In genomic region chr14:35402323-35403084, GRCh38 we compare ENCODE assay signal across 1 cellular context.
TF ChIP-seq lines count a peak whose summit lies in the region.

No MANE protein-coding gene starts in this region.

TF ChIP-seq in HepG2, 621 proteins besides CTCF, POLR2A, EP300 and RAD21 (continued from another document and continues in another):
- TF ChIP-seq PBX2 (CRISPR knock-in tag; IDR thresholded peaks at IDR 0.05) (no peak), RAD51 (IDR thresholded peaks at IDR 0.05; ENCODE audit: borderline replicate concordance) (no peak), ZNF672 (CRISPR knock-in tag; IDR thresholded peaks at IDR 0.05) (no peak), KMT2B (CRISPR knock-in tag; IDR thresholded peaks at IDR 0.05) (no peak), ZNF678 (CRISPR knock-in tag; IDR thresholded peaks at IDR 0.05) (no peak), CCDC6 (CRISPR knock-in tag; IDR thresholded peaks at IDR 0.05) (no peak), CSRNP2 (CRISPR knock-in tag; conservative IDR thresholded peaks at IDR 0.05; ENCODE audit: low read depth) (no peak), ATM (IDR thresholded peaks at IDR 0.05; ENCODE audit: borderline replicate concordance) (no peak), ZNF143 (CRISPR knock-in tag; IDR thresholded peaks at IDR 0.05) (0 out of 2 replicates have a peak, but pooled peaks have one; percentile 34), RELA (CRISPR knock-in tag; IDR thresholded peaks at IDR 0.05) (0 out of 2 replicates have a peak, but pooled peaks have one; percentile 25), MED8 (CRISPR knock-in tag; IDR thresholded peaks at IDR 0.05; ENCODE audit: insufficient replicate concordance) (no peak), MEIS1 (CRISPR knock-in tag; IDR thresholded peaks at IDR 0.05; ENCODE audit: borderline replicate concordance) (no peak), NRL (CRISPR knock-in tag; IDR thresholded peaks at IDR 0.05; ENCODE audit: borderline replicate concordance) (no peak), HOXA3 (CRISPR knock-in tag; IDR thresholded peaks at IDR 0.05) (peak; percentile 58), ZFY (CRISPR knock-in tag; IDR thresholded peaks at IDR 0.05) (peak; percentile 41; the same call in 1 of the 2 replicates), NR2F1 (CRISPR knock-in tag; IDR thresholded peaks at IDR 0.05) (no peak), ZNF879 (CRISPR knock-in tag; IDR thresholded peaks at IDR 0.05) (peak; percentile 85; the same call in 1 of the 2 replicates), JARID2 (CRISPR knock-in tag; IDR thresholded peaks at IDR 0.05; ENCODE audit: insufficient replicate concordance) (no peak), TRIM24 (CRISPR knock-in tag; IDR thresholded peaks at IDR 0.05) (no peak), TBL1XR1 (IDR thresholded peaks at IDR 0.05; ENCODE audit: borderline replicate concordance, low read length, partially characterized antibody) (no peak), MZF1 (CRISPR knock-in tag; IDR thresholded peaks at IDR 0.05; ENCODE audit: borderline replicate concordance) (peak; percentile 66; the same call in 1 of the 2 replicates), ZBTB33 (CRISPR knock-in tag; IDR thresholded peaks at IDR 0.05) (no peak), ZFAT (CRISPR knock-in tag; conservative IDR thresholded peaks at IDR 0.05) (no peak), ZNF333 (CRISPR knock-in tag; IDR thresholded peaks at IDR 0.05; ENCODE audit: borderline replicate concordance) (peak; percentile 21; the same call in 1 of the 2 replicates), GATAD1 (CRISPR knock-in tag; IDR thresholded peaks at IDR 0.05) (no peak), TEAD2 (CRISPR knock-in tag; IDR thresholded peaks at IDR 0.05) (no peak), HNF4A (CRISPR knock-in tag; IDR thresholded peaks at IDR 0.05) (no peak; the same call in 1 of the 2 replicates), DRAP1 (CRISPR knock-in tag; IDR thresholded peaks at IDR 0.05) (no peak), ZNF7 (CRISPR knock-in tag; IDR thresholded peaks at IDR 0.05) (no peak), AHR (CRISPR knock-in tag; IDR thresholded peaks at IDR 0.05) (0 out of 2 replicates have a peak, but pooled peaks have one; percentile 13), ATF6 (CRISPR knock-in tag; conservative IDR thresholded peaks at IDR 0.05) (no peak), ZNF3 (CRISPR knock-in tag; IDR thresholded peaks at IDR 0.05) (no peak)
- TF ChIP-seq, protein P1, sequence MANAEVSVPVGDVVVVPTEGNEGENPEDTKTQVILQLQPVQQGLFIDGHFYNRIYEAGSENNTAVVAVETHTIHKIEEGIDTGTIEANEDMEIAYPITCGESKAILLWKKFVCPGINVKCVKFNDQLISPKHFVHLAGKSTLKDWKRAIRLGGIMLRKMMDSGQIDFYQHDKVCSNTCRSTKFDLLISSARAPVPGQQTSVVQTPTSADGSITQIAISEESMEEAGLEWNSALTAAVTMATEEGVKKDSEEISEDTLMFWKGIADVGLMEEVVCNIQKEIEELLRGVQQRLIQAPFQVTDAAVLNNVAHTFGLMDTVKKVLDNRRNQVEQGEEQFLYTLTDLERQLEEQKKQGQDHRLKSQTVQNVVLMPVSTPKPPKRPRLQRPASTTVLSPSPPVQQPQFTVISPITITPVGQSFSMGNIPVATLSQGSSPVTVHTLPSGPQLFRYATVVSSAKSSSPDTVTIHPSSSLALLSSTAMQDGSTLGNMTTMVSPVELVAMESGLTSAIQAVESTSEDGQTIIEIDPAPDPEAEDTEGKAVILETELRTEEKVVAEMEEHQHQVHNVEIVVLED (CRISPR knock-in tag; IDR thresholded peaks at IDR 0.05; ENCODE audit: borderline replicate concordance), result no peak
- TF ChIP-seq, protein P2, sequence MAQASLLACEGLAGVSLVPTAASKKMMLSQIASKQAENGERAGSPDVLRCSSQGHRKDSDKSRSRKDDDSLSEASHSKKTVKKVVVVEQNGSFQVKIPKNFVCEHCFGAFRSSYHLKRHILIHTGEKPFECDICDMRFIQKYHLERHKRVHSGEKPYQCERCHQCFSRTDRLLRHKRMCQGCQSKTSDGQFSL (CRISPR knock-in tag; IDR thresholded peaks at IDR 0.05), result 0 out of 2 replicates have a peak, but pooled peaks have one; percentile 22
- TF ChIP-seq, protein P3, sequence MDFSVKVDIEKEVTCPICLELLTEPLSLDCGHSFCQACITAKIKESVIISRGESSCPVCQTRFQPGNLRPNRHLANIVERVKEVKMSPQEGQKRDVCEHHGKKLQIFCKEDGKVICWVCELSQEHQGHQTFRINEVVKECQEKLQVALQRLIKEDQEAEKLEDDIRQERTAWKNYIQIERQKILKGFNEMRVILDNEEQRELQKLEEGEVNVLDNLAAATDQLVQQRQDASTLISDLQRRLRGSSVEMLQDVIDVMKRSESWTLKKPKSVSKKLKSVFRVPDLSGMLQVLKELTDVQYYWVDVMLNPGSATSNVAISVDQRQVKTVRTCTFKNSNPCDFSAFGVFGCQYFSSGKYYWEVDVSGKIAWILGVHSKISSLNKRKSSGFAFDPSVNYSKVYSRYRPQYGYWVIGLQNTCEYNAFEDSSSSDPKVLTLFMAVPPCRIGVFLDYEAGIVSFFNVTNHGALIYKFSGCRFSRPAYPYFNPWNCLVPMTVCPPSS (IDR thresholded peaks at IDR 0.05), result no peak
- TF ChIP-seq, protein P4, sequence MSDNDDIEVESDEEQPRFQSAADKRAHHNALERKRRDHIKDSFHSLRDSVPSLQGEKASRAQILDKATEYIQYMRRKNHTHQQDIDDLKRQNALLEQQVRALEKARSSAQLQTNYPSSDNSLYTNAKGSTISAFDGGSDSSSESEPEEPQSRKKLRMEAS (IDR thresholded peaks at IDR 0.05), result no peak
- TF ChIP-seq, protein P5, sequence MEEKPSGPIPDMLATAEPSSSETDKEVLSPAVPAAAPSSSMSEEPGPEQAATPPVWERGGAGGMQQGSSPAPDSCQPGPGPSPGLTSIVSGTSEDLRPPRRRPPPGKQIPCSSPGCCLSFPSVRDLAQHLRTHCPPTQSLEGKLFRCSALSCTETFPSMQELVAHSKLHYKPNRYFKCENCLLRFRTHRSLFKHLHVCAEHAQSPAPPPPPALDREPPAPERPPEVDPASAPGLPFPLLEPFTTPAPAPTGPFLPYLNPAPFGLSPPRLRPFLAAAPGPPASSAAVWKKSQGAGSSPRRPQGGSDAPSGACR (CRISPR knock-in tag; IDR thresholded peaks at IDR 0.05), result no peak
- TF ChIP-seq, protein P6, sequence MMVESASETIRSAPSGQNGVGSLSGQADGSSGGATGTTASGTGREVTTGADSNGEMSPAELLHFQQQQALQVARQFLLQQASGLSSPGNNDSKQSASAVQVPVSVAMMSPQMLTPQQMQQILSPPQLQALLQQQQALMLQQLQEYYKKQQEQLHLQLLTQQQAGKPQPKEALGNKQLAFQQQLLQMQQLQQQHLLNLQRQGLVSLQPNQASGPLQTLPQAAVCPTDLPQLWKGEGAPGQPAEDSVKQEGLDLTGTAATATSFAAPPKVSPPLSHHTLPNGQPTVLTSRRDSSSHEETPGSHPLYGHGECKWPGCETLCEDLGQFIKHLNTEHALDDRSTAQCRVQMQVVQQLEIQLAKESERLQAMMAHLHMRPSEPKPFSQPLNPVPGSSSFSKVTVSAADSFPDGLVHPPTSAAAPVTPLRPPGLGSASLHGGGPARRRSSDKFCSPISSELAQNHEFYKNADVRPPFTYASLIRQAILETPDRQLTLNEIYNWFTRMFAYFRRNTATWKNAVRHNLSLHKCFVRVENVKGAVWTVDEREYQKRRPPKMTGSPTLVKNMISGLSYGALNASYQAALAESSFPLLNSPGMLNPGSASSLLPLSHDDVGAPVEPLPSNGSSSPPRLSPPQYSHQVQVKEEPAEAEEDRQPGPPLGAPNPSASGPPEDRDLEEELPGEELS (CRISPR knock-in tag; IDR thresholded peaks at IDR 0.05), result no peak; the same call in 1 of the 2 replicates
- TF ChIP-seq, protein P7, sequence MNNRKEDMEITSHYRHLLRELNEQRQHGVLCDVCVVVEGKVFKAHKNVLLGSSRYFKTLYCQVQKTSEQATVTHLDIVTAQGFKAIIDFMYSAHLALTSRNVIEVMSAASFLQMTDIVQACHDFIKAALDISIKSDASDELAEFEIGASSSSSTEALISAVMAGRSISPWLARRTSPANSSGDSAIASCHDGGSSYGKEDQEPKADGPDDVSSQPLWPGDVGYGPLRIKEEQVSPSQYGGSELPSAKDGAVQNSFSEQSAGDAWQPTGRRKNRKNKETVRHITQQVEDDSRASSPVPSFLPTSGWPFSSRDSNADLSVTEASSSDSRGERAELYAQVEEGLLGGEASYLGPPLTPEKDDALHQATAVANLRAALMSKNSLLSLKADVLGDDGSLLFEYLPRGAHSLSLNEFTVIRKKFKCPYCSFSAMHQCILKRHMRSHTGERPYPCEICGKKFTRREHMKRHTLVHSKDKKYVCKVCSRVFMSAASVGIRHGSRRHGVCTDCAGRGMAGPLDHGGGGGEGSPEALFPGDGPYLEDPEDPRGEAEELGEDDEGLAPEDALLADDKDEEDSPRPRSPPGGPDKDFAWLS (CRISPR knock-in tag; IDR thresholded peaks at IDR 0.05; ENCODE audit: borderline replicate concordance), result no peak
- TF ChIP-seq, protein P8, sequence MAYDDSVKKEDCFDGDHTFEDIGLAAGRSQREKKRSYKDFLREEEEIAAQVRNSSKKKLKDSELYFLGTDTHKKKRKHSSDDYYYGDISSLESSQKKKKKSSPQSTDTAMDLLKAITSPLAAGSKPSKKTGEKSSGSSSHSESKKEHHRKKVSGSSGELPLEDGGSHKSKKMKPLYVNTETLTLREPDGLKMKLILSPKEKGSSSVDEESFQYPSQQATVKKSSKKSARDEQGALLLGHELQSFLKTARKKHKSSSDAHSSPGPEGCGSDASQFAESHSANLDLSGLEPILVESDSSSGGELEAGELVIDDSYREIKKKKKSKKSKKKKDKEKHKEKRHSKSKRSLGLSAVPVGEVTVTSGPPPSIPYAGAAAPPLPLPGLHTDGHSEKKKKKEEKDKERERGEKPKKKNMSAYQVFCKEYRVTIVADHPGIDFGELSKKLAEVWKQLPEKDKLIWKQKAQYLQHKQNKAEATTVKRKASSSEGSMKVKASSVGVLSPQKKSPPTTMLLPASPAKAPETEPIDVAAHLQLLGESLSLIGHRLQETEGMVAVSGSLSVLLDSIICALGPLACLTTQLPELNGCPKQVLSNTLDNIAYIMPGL (CRISPR knock-in tag; IDR thresholded peaks at IDR 0.05; ENCODE audit: borderline replicate concordance in 1 of 2, low read depth in 1 of 2), result no peak
